1 cellular context compared by ENCODE assay signal in the genomic region with DNA sequence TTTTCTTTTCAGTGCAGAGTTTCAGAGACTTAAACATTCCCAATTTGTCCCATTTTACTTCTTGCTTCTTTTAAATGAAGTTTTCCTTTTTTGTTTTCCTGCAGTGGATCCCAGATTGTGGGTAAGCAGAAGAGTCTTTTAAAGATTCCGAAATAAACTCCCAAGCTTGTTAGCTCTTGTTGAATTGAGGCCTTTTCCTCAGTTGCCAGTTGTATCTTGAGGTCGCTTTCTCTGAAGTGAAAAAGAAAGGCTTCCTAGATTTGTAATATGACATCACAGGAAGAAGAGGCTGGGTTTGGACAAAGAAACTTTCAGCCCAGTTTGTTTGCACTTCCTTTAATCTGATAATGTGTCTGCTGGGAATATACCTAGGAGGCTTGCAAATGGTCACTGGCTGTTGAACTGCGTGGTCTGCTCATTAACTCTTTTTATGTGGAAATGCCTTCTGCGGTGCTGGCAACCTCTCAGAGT.
A peak's percentile ranks its signal among the peaks of the same experiment; 100 is the strongest.
TF ChIP-seq lines count a peak whose summit lies in the region.

A gene with protein sequence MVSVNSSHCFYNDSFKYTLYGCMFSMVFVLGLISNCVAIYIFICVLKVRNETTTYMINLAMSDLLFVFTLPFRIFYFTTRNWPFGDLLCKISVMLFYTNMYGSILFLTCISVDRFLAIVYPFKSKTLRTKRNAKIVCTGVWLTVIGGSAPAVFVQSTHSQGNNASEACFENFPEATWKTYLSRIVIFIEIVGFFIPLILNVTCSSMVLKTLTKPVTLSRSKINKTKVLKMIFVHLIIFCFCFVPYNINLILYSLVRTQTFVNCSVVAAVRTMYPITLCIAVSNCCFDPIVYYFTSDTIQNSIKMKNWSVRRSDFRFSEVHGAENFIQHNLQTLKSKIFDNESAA (minus strand): TSS at position 233 of the 471 bp plus-strand sequence. CDS start 690 bp downstream, outside the sequence.

TF ChIP-seq in HepG2, 621 proteins besides CTCF, POLR2A, EP300 and RAD21 (continued from another document and continues in another):
- TF ChIP-seq, protein P1, sequence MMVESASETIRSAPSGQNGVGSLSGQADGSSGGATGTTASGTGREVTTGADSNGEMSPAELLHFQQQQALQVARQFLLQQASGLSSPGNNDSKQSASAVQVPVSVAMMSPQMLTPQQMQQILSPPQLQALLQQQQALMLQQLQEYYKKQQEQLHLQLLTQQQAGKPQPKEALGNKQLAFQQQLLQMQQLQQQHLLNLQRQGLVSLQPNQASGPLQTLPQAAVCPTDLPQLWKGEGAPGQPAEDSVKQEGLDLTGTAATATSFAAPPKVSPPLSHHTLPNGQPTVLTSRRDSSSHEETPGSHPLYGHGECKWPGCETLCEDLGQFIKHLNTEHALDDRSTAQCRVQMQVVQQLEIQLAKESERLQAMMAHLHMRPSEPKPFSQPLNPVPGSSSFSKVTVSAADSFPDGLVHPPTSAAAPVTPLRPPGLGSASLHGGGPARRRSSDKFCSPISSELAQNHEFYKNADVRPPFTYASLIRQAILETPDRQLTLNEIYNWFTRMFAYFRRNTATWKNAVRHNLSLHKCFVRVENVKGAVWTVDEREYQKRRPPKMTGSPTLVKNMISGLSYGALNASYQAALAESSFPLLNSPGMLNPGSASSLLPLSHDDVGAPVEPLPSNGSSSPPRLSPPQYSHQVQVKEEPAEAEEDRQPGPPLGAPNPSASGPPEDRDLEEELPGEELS (CRISPR knock-in tag; IDR thresholded peaks at IDR 0.05) = peak; percentile 85
- TF ChIP-seq RBM22 (optimal IDR thresholded peaks at IDR 0.05; ENCODE audit: low read length) (no peak), KLF16 (CRISPR knock-in tag; IDR thresholded peaks at IDR 0.05) (peak in 1 of 2 experiments; percentile 58; a peak in 2 of 4 replicates), CEBPB (IDR thresholded peaks at IDR 0.05; ENCODE audit: borderline replicate concordance, low read depth, low read length) (no peak), KDM2A (CRISPR knock-in tag; IDR thresholded peaks at IDR 0.05; ENCODE audit: borderline replicate concordance, low read depth) (no peak), ZNF451 (CRISPR knock-in tag; IDR thresholded peaks at IDR 0.05) (no peak), U2AF2 (IDR thresholded peaks at IDR 0.05; ENCODE audit: low read depth, low read length) (no peak), ZNF296 (CRISPR knock-in tag; conservative IDR thresholded peaks at IDR 0.05) (no peak), ZSCAN12 (CRISPR knock-in tag; IDR thresholded peaks at IDR 0.05) (no peak), SP140L (CRISPR knock-in tag; IDR thresholded peaks at IDR 0.05; ENCODE audit: borderline replicate concordance) (no peak), PHB2 (IDR thresholded peaks at IDR 0.05; ENCODE audit: partially characterized antibody) (no peak), ZFP90 (CRISPR knock-in tag; IDR thresholded peaks at IDR 0.05; ENCODE audit: borderline replicate concordance) (no peak), NONO (IDR thresholded peaks at IDR 0.05) (no peak), NONO (CRISPR knock-in tag; conservative IDR thresholded peaks at IDR 0.05) (no peak), YY1 (IDR thresholded peaks at IDR 0.05; ENCODE audit: insufficient read depth, insufficient replicate concordance, low read depth, low read length) (no peak), ZNF292 (CRISPR knock-in tag; IDR thresholded peaks at IDR 0.05; ENCODE audit: borderline replicate concordance, low read depth) (peak; percentile 73; the same call in 1 of the 2 replicates), SP1 (IDR thresholded peaks at IDR 0.05) (no peak), SP1 (CRISPR knock-in tag; IDR thresholded peaks at IDR 0.05) (no peak), NFATC3 (CRISPR knock-in tag; IDR thresholded peaks at IDR 0.05) (no peak), ZMAT3 (CRISPR knock-in tag; conservative IDR thresholded peaks at IDR 0.05) (no peak), FLYWCH1 (CRISPR knock-in tag; IDR thresholded peaks at IDR 0.05) (no peak)
- TF ChIP-seq, protein P2, sequence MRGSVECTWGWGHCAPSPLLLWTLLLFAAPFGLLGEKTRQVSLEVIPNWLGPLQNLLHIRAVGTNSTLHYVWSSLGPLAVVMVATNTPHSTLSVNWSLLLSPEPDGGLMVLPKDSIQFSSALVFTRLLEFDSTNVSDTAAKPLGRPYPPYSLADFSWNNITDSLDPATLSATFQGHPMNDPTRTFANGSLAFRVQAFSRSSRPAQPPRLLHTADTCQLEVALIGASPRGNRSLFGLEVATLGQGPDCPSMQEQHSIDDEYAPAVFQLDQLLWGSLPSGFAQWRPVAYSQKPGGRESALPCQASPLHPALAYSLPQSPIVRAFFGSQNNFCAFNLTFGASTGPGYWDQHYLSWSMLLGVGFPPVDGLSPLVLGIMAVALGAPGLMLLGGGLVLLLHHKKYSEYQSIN (CRISPR knock-in tag; IDR thresholded peaks at IDR 0.05; ENCODE audit: borderline replicate concordance) = no peak
- TF ChIP-seq, protein P3, sequence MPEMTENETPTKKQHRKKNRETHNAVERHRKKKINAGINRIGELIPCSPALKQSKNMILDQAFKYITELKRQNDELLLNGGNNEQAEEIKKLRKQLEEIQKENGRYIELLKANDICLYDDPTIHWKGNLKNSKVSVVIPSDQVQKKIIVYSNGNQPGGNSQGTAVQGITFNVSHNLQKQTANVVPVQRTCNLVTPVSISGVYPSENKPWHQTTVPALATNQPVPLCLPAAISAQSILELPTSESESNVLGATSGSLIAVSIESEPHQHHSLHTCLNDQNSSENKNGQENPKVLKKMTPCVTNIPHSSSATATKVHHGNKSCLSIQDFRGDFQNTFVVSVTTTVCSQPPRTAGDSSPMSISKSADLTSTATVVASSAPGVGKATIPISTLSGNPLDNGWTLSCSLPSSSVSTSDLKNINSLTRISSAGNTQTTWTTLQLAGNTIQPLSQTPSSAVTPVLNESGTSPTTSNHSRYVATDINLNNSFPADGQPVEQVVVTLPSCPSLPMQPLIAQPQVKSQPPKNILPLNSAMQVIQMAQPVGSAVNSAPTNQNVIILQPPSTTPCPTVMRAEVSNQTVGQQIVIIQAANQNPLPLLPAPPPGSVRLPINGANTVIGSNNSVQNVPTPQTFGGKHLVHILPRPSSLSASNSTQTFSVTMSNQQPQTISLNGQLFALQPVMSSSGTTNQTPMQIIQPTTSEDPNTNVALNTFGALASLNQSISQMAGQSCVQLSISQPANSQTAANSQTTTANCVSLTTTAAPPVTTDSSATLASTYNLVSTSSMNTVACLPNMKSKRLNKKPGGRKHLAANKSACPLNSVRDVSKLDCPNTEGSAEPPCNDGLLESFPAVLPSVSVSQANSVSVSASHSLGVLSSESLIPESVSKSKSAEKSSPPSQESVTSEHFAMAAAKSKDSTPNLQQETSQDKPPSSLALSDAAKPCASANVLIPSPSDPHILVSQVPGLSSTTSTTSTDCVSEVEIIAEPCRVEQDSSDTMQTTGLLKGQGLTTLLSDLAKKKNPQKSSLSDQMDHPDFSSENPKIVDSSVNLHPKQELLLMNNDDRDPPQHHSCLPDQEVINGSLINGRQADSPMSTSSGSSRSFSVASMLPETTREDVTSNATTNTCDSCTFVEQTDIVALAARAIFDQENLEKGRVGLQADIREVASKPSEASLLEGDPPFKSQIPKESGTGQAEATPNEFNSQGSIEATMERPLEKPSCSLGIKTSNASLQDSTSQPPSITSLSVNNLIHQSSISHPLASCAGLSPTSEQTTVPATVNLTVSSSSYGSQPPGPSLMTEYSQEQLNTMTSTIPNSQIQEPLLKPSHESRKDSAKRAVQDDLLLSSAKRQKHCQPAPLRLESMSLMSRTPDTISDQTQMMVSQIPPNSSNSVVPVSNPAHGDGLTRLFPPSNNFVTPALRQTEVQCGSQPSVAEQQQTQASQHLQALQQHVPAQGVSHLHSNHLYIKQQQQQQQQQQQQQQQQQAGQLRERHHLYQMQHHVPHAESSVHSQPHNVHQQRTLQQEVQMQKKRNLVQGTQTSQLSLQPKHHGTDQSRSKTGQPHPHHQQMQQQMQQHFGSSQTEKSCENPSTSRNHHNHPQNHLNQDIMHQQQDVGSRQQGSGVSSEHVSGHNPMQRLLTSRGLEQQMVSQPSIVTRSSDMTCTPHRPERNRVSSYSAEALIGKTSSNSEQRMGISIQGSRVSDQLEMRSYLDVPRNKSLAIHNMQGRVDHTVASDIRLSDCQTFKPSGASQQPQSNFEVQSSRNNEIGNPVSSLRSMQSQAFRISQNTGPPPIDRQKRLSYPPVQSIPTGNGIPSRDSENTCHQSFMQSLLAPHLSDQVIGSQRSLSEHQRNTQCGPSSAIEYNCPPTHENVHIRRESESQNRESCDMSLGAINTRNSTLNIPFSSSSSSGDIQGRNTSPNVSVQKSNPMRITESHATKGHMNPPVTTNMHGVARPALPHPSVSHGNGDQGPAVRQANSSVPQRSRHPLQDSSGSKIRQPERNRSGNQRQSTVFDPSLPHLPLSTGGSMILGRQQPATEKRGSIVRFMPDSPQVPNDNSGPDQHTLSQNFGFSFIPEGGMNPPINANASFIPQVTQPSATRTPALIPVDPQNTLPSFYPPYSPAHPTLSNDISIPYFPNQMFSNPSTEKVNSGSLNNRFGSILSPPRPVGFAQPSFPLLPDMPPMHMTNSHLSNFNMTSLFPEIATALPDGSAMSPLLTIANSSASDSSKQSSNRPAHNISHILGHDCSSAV (CRISPR knock-in tag; IDR thresholded peaks at IDR 0.05; ENCODE audit: borderline replicate concordance) = no peak
- TF ChIP-seq, protein P4, sequence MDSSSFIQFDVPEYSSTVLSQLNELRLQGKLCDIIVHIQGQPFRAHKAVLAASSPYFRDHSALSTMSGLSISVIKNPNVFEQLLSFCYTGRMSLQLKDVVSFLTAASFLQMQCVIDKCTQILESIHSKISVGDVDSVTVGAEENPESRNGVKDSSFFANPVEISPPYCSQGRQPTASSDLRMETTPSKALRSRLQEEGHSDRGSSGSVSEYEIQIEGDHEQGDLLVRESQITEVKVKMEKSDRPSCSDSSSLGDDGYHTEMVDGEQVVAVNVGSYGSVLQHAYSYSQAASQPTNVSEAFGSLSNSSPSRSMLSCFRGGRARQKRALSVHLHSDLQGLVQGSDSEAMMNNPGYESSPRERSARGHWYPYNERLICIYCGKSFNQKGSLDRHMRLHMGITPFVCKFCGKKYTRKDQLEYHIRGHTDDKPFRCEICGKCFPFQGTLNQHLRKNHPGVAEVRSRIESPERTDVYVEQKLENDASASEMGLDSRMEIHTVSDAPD (CRISPR knock-in tag; IDR thresholded peaks at IDR 0.05) = no peak
- TF ChIP-seq, protein P5, sequence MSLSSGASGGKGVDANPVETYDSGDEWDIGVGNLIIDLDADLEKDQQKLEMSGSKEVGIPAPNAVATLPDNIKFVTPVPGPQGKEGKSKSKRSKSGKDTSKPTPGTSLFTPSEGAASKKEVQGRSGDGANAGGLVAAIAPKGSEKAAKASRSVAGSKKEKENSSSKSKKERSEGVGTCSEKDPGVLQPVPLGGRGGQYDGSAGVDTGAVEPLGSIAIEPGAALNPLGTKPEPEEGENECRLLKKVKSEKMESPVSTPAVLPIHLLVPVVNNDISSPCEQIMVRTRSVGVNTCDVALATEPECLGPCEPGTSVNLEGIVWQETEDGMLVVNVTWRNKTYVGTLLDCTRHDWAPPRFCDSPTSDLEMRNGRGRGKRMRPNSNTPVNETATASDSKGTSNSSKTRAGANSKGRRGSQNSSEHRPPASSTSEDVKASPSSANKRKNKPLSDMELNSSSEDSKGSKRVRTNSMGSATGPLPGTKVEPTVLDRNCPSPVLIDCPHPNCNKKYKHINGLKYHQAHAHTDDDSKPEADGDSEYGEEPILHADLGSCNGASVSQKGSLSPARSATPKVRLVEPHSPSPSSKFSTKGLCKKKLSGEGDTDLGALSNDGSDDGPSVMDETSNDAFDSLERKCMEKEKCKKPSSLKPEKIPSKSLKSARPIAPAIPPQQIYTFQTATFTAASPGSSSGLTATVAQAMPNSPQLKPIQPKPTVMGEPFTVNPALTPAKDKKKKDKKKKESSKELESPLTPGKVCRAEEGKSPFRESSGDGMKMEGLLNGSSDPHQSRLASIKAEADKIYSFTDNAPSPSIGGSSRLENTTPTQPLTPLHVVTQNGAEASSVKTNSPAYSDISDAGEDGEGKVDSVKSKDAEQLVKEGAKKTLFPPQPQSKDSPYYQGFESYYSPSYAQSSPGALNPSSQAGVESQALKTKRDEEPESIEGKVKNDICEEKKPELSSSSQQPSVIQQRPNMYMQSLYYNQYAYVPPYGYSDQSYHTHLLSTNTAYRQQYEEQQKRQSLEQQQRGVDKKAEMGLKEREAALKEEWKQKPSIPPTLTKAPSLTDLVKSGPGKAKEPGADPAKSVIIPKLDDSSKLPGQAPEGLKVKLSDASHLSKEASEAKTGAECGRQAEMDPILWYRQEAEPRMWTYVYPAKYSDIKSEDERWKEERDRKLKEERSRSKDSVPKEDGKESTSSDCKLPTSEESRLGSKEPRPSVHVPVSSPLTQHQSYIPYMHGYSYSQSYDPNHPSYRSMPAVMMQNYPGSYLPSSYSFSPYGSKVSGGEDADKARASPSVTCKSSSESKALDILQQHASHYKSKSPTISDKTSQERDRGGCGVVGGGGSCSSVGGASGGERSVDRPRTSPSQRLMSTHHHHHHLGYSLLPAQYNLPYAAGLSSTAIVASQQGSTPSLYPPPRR (CRISPR knock-in tag; IDR thresholded peaks at IDR 0.05; ENCODE audit: borderline replicate concordance) = no peak; the same call in 1 of the 2 replicates
- TF ChIP-seq, protein P6, sequence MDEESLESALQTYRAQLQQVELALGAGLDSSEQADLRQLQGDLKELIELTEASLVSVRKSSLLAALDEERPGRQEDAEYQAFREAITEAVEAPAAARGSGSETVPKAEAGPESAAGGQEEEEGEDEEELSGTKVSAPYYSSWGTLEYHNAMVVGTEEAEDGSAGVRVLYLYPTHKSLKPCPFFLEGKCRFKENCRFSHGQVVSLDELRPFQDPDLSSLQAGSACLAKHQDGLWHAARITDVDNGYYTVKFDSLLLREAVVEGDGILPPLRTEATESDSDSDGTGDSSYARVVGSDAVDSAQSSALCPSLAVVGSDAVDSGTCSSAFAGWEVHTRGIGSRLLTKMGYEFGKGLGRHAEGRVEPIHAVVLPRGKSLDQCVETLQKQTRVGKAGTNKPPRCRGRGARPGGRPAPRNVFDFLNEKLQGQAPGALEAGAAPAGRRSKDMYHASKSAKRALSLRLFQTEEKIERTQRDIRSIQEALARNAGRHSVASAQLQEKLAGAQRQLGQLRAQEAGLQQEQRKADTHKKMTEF (CRISPR knock-in tag; IDR thresholded peaks at IDR 0.05) = peak; percentile 73
- TF ChIP-seq, protein P7, sequence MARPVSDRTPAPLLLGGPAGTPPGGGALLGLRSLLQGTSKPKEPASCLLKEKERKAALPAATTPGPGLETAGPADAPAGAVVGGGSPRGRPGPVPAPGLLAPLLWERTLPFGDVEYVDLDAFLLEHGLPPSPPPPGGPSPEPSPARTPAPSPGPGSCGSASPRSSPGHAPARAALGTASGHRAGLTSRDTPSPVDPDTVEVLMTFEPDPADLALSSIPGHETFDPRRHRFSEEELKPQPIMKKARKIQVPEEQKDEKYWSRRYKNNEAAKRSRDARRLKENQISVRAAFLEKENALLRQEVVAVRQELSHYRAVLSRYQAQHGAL (CRISPR knock-in tag; IDR thresholded peaks at IDR 0.05; ENCODE audit: not compliant biosample characterization) = no peak
- TF ChIP-seq, protein P8, sequence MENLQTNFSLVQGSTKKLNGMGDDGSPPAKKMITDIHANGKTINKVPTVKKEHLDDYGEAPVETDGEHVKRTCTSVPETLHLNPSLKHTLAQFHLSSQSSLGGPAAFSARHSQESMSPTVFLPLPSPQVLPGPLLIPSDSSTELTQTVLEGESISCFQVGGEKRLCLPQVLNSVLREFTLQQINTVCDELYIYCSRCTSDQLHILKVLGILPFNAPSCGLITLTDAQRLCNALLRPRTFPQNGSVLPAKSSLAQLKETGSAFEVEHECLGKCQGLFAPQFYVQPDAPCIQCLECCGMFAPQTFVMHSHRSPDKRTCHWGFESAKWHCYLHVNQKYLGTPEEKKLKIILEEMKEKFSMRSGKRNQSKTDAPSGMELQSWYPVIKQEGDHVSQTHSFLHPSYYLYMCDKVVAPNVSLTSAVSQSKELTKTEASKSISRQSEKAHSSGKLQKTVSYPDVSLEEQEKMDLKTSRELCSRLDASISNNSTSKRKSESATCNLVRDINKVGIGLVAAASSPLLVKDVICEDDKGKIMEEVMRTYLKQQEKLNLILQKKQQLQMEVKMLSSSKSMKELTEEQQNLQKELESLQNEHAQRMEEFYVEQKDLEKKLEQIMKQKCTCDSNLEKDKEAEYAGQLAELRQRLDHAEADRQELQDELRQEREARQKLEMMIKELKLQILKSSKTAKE (CRISPR knock-in tag; IDR thresholded peaks at IDR 0.05; ENCODE audit: borderline replicate concordance) = 0 out of 2 replicates have a peak, but pooled peaks have one; percentile 19
